ENCODE assay signal across 8 cellular contexts in the genomic region with DNA sequence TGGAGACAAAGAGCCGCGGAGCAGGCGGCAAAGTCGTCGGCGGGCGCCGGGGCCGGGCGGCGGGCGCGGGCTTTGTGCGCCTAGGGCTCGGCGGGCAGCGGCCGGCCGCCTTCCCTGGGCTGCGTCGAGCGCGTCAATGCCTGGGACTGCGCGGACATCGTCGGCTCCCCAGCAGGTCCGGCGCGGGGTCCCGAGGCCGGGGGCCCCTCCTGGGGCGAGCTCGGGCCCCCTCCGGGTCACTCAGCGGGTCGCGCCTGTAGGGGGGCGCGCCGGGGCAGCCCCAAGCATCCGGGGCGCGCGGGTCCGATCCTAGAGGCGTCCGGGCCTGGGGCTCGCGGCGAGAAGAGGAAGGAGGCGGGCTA. TPM values are rescaled to one million over a fixed set of nuclear protein-coding genes. Genes with fewer than 3 reads are reported as not detected.
DNase-seq lines count a peak whose midpoint lies in the region; ATAC-seq, FAIRE-seq and TF ChIP-seq lines count a peak whose summit lies in the region.

No MANE protein-coding gene starts in this region.

- peak overlapping the region; percentile 86 for H3K27ac ChIP-seq in keratinocyte (ENCODE audit: control insufficient read depth, insufficient read depth, low read length)
- H3K27ac ChIP-seq in thoracic aorta = peak overlapping the region; percentile 93 to 96

- peak overlapping the region; percentile 98 for H3K4me3 Mint-ChIP-seq in activated T-helper 1 cell treated with anti-CD3 and anti-CD28 coated beads, Interleukin-12 subunit alpha, Interleukin-12 subunit beta, Interleukin-2, Interleukin-4 antibody, amounts not matched to agents 30 ng/mL and 10 ng/mL and 1 ng/mL, durations not matched to agents 14 hours and 24 hours and 36 hours

- peaks cover 11% of the 10 kb centered on the region for H4K20me1 ChIP-seq in keratinocyte (ENCODE audit: control insufficient read depth, extremely low read depth, insufficient read depth, low read length)

- H3K27me3 Mint-ChIP-seq in activated T-helper 1 cell treated with anti-CD3 and anti-CD28 coated beads, Interleukin-12 subunit alpha, Interleukin-12 subunit beta, Interleukin-2, Interleukin-4 antibody, amounts not matched to agents 30 ng/mL and 10 ng/mL and 1 ng/mL, durations not matched to agents 14 hours and 24 hours and 36 hours (ENCODE audit: insufficient read depth) = peaks cover 15% of the 10 kb centered on the region

- H3K4me2 ChIP-seq in keratinocyte (ENCODE audit: control insufficient read depth, extremely low read depth, insufficient read depth, low read depth, low read length) = peak overlapping the region; percentile 84

- peaks cover 31% of the 10 kb centered on the region for H3K36me3 Mint-ChIP-seq in activated T-helper 1 cell treated with anti-CD3 and anti-CD28 coated beads, Interleukin-12 subunit alpha, Interleukin-12 subunit beta, Interleukin-2, Interleukin-4 antibody, amounts not matched to agents 30 ng/mL and 10 ng/mL and 1 ng/mL, durations not matched to agents 14 hours and 24 hours and 36 hours (ENCODE audit: low read depth)

- peaks cover 2% of the 10 kb centered on the region for H3K9me1 ChIP-seq in keratinocyte (ENCODE audit: control insufficient read depth, extremely low read depth, insufficient read depth, low read length)

- H3K4me1 ChIP-seq in keratinocyte (ENCODE audit: control insufficient read depth, extremely low read depth, insufficient read depth, low read length) = peaks cover 51% of the 10 kb centered on the region
- H3K4me1 ChIP-seq in thoracic aorta (ENCODE audit: control insufficient read depth in 1 of 2, low read depth in 2 of 2) = peaks cover 34 to 64% of the 10 kb centered on the region in 2 donors

- peak overlapping the region; percentile 79 for H3K9ac ChIP-seq in keratinocyte (ENCODE audit: control insufficient read depth, extremely low read depth, insufficient read depth, low read length)

- no peak overlapping the region for H2AFZ ChIP-seq in keratinocyte (ENCODE audit: control insufficient read depth, low read length)

- H3K4me3 ChIP-seq in keratinocyte (ENCODE audit: control insufficient read depth in 2 of 3, extremely low read depth in 1 of 3, insufficient read depth in 2 of 3, low read depth in 1 of 3, low read length in 3 of 3) (peak overlapping the region; percentile 68 to 90 (median 76)), thoracic aorta (peak overlapping the region; percentile 94)

- H3K27ac Mint-ChIP-seq in activated T-helper 1 cell treated with anti-CD3 and anti-CD28 coated beads, Interleukin-12 subunit alpha, Interleukin-12 subunit beta, Interleukin-2, Interleukin-4 antibody, amounts not matched to agents 30 ng/mL and 10 ng/mL and 1 ng/mL, durations not matched to agents 14 hours and 24 hours and 36 hours = no peak overlapping the region

- TF ChIP-seq CTCF in keratinocyte (optimal IDR thresholded peaks at IDR 0.05 in 1 of 3, IDR thresholded peaks at IDR 0.05 in 1 of 3, conservative IDR thresholded peaks at IDR 0.05 in 1 of 3; ENCODE audit: extremely low read depth in 1 of 3, insufficient read depth in 2 of 3, low read length in 3 of 3) = no peak
- TF ChIP-seq CTCF in thoracic aorta (IDR thresholded peaks at IDR 0.05) = no peak

- DNase-seq in NOMO-1 treated with DMSO at 0.1 percent for 48 hours (lab: John Stamatoyannopoulos, UW; ENCODE audit: unreplicated experiment) = peak; percentile 44
- DNase-seq in NOMO-1 (lab: John Stamatoyannopoulos, UW; ENCODE audit: unreplicated experiment in 2 of 2) = no peak
- DNase-seq in activated T-helper 1 cell treated with anti-CD3 and anti-CD28 coated beads, Interleukin-12 subunit alpha, Interleukin-12 subunit beta, Interleukin-2, Interleukin-4 antibody, amounts not matched to agents 30 ng/mL and 10 ng/mL and 1 ng/mL, durations not matched to agents 14 hours and 24 hours and 36 hours (ENCODE audit: low spot score) = no peak
- no peak for DNase-seq in keratinocyte (ENCODE audit: low read depth, low spot score)
- no peak for DNase-seq in thoracic aorta (ENCODE audit: low spot score)
- DNase-seq in SKM-1 (lab: John Stamatoyannopoulos, UW; ENCODE audit: unreplicated experiment) = no peak

- FAIRE-seq in keratinocyte (lab: Jason Lieb, UNC) = no peak

- intact Hi-C loops in activated T-helper 1 cell treated with anti-CD3 and anti-CD28 coated beads, Interleukin-12 subunit alpha, Interleukin-12 subunit beta, Interleukin-2, Interleukin-4 antibody, amounts not matched to agents 30 ng/mL and 10 ng/mL and 1 ng/mL, durations not matched to agents 14 hours and 24 hours and 36 hours (cut with micrococcal nuclease) = loop anchor here (1.0 to 10.0 kb wide), 4 partner anchors 122 to 1302 kb away; partner anchors contain the start of gene RPLP1

- H3K9me3 ChIP-seq in keratinocyte (ENCODE audit: control insufficient read depth, low read depth, low read length) (no peaks in the 10 kb centered on the region), thoracic aorta (no peaks in the 10 kb centered on the region)

- no peaks in the 10 kb centered on the region for H3K9me3 Mint-ChIP-seq in activated T-helper 1 cell treated with anti-CD3 and anti-CD28 coated beads, Interleukin-12 subunit alpha, Interleukin-12 subunit beta, Interleukin-2, Interleukin-4 antibody, amounts not matched to agents 30 ng/mL and 10 ng/mL and 1 ng/mL, durations not matched to agents 14 hours and 24 hours and 36 hours

- peaks cover 14% of the 10 kb centered on the region for H3K79me2 ChIP-seq in keratinocyte (ENCODE audit: control insufficient read depth, insufficient read depth, low read length)

- peaks cover 13% of the 10 kb centered on the region for H3K27me3 ChIP-seq in keratinocyte (ENCODE audit: control insufficient read depth, extremely low read depth, insufficient read depth, low read length)
- H3K27me3 ChIP-seq in thoracic aorta (replicated peaks; ENCODE audit: insufficient read depth) = no peaks in the 10 kb centered on the region

- ATAC-seq in thoracic aorta (ENCODE audit: insufficient number of reproducible peaks, low FRiP score, low read depth) (no peak), GM18868 (IDR thresholded peaks at IDR 0.05; ENCODE audit: unreplicated experiment) (no peak), HG02571 (IDR thresholded peaks at IDR 0.05; ENCODE audit: unreplicated experiment) (no peak)

- H3K4me1 Mint-ChIP-seq in activated T-helper 1 cell treated with anti-CD3 and anti-CD28 coated beads, Interleukin-12 subunit alpha, Interleukin-12 subunit beta, Interleukin-2, Interleukin-4 antibody, amounts not matched to agents 30 ng/mL and 10 ng/mL and 1 ng/mL, durations not matched to agents 14 hours and 24 hours and 36 hours (ENCODE audit: low read depth) = peaks cover 57% of the 10 kb centered on the region

- H3K36me3 ChIP-seq in keratinocyte (ENCODE audit: control insufficient read depth in 2 of 2, extremely low read depth in 1 of 2, insufficient read depth in 2 of 2, low read length in 2 of 2) (peaks cover 0 to 6% of the 10 kb centered on the region in 2 experiments), thoracic aorta (no peaks in the 10 kb centered on the region)

- dilution Hi-C loops in keratinocyte (cut with MboI; ENCODE audit: extremely low pct_ligation_motif_present, low sequenced_read_pairs) = no loop called here

RNA-seq across cellular contexts. Expression of gene TLE3, which starts 0.8 kb away (rescaled TPM):
- 123 and 126 TPM in 2 replicates for total RNA-seq in activated T-helper 1 cell treated with anti-CD3 and anti-CD28 coated beads, Interleukin-12 subunit alpha, Interleukin-12 subunit beta, Interleukin-2, Interleukin-4 antibody, amounts not matched to agents 30 ng/mL and 10 ng/mL and 1 ng/mL, durations not matched to agents 14 hours and 24 hours and 36 hours
- polyA plus RNA-seq in keratinocyte = 8.3 to 23.9 TPM (median 10.9 TPM) in 3 replicates
- polyA plus RNA-seq in keratinocyte (2011; ENCODE audit: low read depth) = 46.1 TPM
- polyA plus RNA-seq in keratinocyte (2011; cell fraction: cytosol; rRNA removed) = 8.0 and 14.8 TPM in 2 replicates
- 43.0 and 48.2 TPM in 2 replicates for polyA plus RNA-seq in keratinocyte (2011; cell fraction: nucleus; rRNA removed)
- polyA plus RNA-seq in keratinocyte (2012; ENCODE audit: low replicate concordance) = 26.1 and 43.9 TPM in 2 replicates
- polyA minus RNA-seq in keratinocyte = 27.2 to 54.5 TPM (median 38.6 TPM) in 3 replicates
- 30.5 TPM for polyA minus RNA-seq in keratinocyte (2011; cell fraction: cytosol; rRNA and poly(A)+ RNA removed)
- polyA minus RNA-seq in keratinocyte (2011; cell fraction: nucleus; rRNA and poly(A)+ RNA removed) = 57.5 and 64.5 TPM in 2 replicates
- 100 to 1,000 TPM in 1 of 2 donors, 10 to 100 TPM in 1; 78.3 to 124 TPM for total RNA-seq in thoracic aorta
